1 cellular context compared by ENCODE assay signal in genomic region chr3:196207833-196208607, GRCh38.
TF ChIP-seq lines count a peak whose summit lies in the region.

No MANE protein-coding gene starts in this region.

TF ChIP-seq in endothelial cell of umbilical vein, 7 proteins besides CTCF, POLR2A, EP300 and RAD21:
- TF ChIP-seq JUN (IDR thresholded peaks at IDR 0.05; ENCODE audit: borderline replicate concordance, insufficient read depth, insufficient read length, low read depth) (no peak), MYC (IDR thresholded peaks at IDR 0.05; ENCODE audit: low read depth, low read length) (no peak), MAX (IDR thresholded peaks at IDR 0.05; ENCODE audit: insufficient read depth, insufficient read length) (no peak), POLR2AphosphoS5 (IDR thresholded peaks at IDR 0.05; ENCODE audit: insufficient read depth, low read depth, low read length) (no peak), GATA2 (IDR thresholded peaks at IDR 0.05; ENCODE audit: insufficient read depth, insufficient read length, low read depth, low read length) (no peak), EZH2 (IDR thresholded peaks at IDR 0.05; ENCODE audit: borderline replicate concordance, low read depth, low read length, severe bottlenecking) (no peak), FOS (IDR thresholded peaks at IDR 0.05; ENCODE audit: borderline replicate concordance, insufficient read depth, low read length) (no peak)
